ENCODE assay signal across 8 cellular contexts in genomic region chr2:189674374-189675112, GRCh38. TPM values are rescaled to one million over a fixed set of nuclear protein-coding genes. Genes with fewer than 3 reads are reported as not detected.
DNase-seq lines count a peak whose midpoint lies in the region; ATAC-seq, FAIRE-seq and TF ChIP-seq lines count a peak whose summit lies in the region.

TSS of gene ANKAR (plus strand) at chr2:189674670. CDS start at chr2:189676491, 1,821 bp downstream.

- H3K27me3 Mint-ChIP-seq in CD8-positive, alpha-beta memory T cell, result no peaks in the 10 kb centered on the region
- no peaks in the 10 kb centered on the region for H3K27me3 Mint-ChIP-seq in activated naive CD8-positive, alpha-beta T cell treated with anti-CD3 and anti-CD28 coated beads for 36 hours

- H3K4me1 Mint-ChIP-seq in CD8-positive, alpha-beta memory T cell, result peaks cover 42 to 51% (median 46%) of the 10 kb centered on the region in 3 donors
- peaks cover 27% of the 10 kb centered on the region for H3K4me1 Mint-ChIP-seq in activated naive CD8-positive, alpha-beta T cell treated with anti-CD3 and anti-CD28 coated beads for 36 hours

- intact Hi-C loops in Right ventricle myocardium inferior (cut with DNase I), result loop anchor here (2.0 kb wide), 1 partner anchor 88 kb away; the partner anchor contains the start of gene OSGEPL1
- intact Hi-C loops in pancreas (cut with DNase I), result no loop called here

- peaks cover 0 to 7% (median 3%) of the 10 kb centered on the region in 5 donors for H3K9me3 Mint-ChIP-seq in CD8-positive, alpha-beta memory T cell
- peaks cover 10% of the 10 kb centered on the region for H3K9me3 Mint-ChIP-seq in activated naive CD8-positive, alpha-beta T cell treated with anti-CD3 and anti-CD28 coated beads for 36 hours

- 0 to 1% methylated on average over 48 to 62 of the region's 62 CpGs for WGBS in pancreas, 2 donors
- WGBS in thymus, result 2% methylated on average over 62 of the region's 62 CpGs

- peaks cover 7% of the 10 kb centered on the region for H3K36me3 ChIP-seq in CD8-positive, alpha-beta memory T cell (ENCODE audit: insufficient read depth, low read length)
- peaks cover 0 to 7% (median 0%) of the 10 kb centered on the region in 3 donors for H3K36me3 ChIP-seq in pancreas
- peaks cover 5% of the 10 kb centered on the region for H3K36me3 ChIP-seq in thymus (ENCODE audit: control insufficient read depth, insufficient read depth)

- CTCF ChIA-PET in CD8-positive, alpha-beta memory T cell (lab: Charles Lee), result interaction anchor here (1.0 to 5.4 kb wide), 13 partner anchors 10 to 88 kb away, joined by 3 to 76 read pairs (median 4); partner anchors contain the start of genes ASNSD1 and OSGEPL1

- peak; percentile 81 to 87 (median 83) for TF ChIP-seq CTCF in pancreas (IDR thresholded peaks at IDR 0.05)

- peak within 1 kb of the TSS; percentile 92 to 99 (median 96) for H3K4me3 Mint-ChIP-seq in CD8-positive, alpha-beta memory T cell
- peak within 1 kb of the TSS; percentile 90 for H3K4me3 Mint-ChIP-seq in activated naive CD8-positive, alpha-beta T cell treated with anti-CD3 and anti-CD28 coated beads for 36 hours

- peaks cover 10 to 36% (median 19%) of the 10 kb centered on the region in 3 donors for H3K36me3 Mint-ChIP-seq in CD8-positive, alpha-beta memory T cell
- H3K36me3 Mint-ChIP-seq in activated naive CD8-positive, alpha-beta T cell treated with anti-CD3 and anti-CD28 coated beads for 36 hours, result peaks cover 42% of the 10 kb centered on the region

- peak within 1 kb of the TSS; percentile 69 for H3K4me3 ChIP-seq in CD8-positive, alpha-beta memory T cell (ENCODE audit: low read length)
- peak within 1 kb of the TSS; percentile 57 to 75 (median 62) for H3K4me3 ChIP-seq in pancreas
- H3K4me3 ChIP-seq in thymus (ENCODE audit: low read length), result peak within 1 kb of the TSS; percentile 67

- POLR2A ChIA-PET in CD8-positive, alpha-beta memory T cell (lab: Charles Lee), result interaction anchor here (0.6 to 4.5 kb wide), 3 partner anchors 13 to 398 kb away, joined by 3 to 22 read pairs (median 4); partner anchors contain the start of genes ASNSD1 and OSGEPL1

- peak within 1 kb of the TSS; percentile 77 for H3K27ac ChIP-seq in CD8-positive, alpha-beta memory T cell (ENCODE audit: low read depth, low read length)
- H3K27ac ChIP-seq in pancreas, result peak within 1 kb of the TSS; percentile 87 to 98 (median 92)
- H3K27ac ChIP-seq in thymus (ENCODE audit: low read depth), result peak within 1 kb of the TSS; percentile 87

- peak; percentile 74 to 87 (median 83) for DNase-seq in CD8-positive, alpha-beta memory T cell
- peak; percentile 69 for DNase-seq in HPDE6-E6E7 (ENCODE audit: extremely low spot score)
- peak; percentile 86 for DNase-seq in activated naive CD8-positive, alpha-beta T cell treated with anti-CD3 and anti-CD28 coated beads for 36 hours
- peak; percentile 96 for DNase-seq in Right ventricle myocardium inferior (ENCODE audit: missing footprints)
- DNase-seq in pancreas, result peak; percentile 90 to 96 (median 93)

- ATAC-seq in GM19463 (IDR thresholded peaks at IDR 0.05; ENCODE audit: unreplicated experiment) (peak; percentile 93), SK-N-SH treated with all-trans-retinoic acid at 6 μM for 48 hours (peak; percentile 99), Right ventricle myocardium inferior (peak; percentile 99), pancreas (peak; percentile 99)

- no peaks in the 10 kb centered on the region for H3K9me3 ChIP-seq in CD8-positive, alpha-beta memory T cell (ENCODE audit: low read length)
- H3K9me3 ChIP-seq in pancreas (no peaks in the 10 kb centered on the region), thymus (ENCODE audit: control insufficient read depth) (no peaks in the 10 kb centered on the region)

- peaks cover 18% of the 10 kb centered on the region for H3K4me1 ChIP-seq in CD8-positive, alpha-beta memory T cell (ENCODE audit: insufficient read depth, low read length)
- H3K4me1 ChIP-seq in pancreas, result peaks cover 0 to 4% (median 0%) of the 10 kb centered on the region in 3 donors
- H3K4me1 ChIP-seq in thymus (ENCODE audit: control insufficient read depth, insufficient read depth, low read length), result peaks cover 4% of the 10 kb centered on the region

- FAIRE-seq in pancreas (lab: Jason Lieb, UNC), result no peak

- peak within 1 kb of the TSS; percentile 96 to 100 (median 99) for H3K27ac Mint-ChIP-seq in CD8-positive, alpha-beta memory T cell
- H3K27ac Mint-ChIP-seq in activated naive CD8-positive, alpha-beta T cell treated with anti-CD3 and anti-CD28 coated beads for 36 hours, result peak within 1 kb of the TSS; percentile 95

- H3K27me3 ChIP-seq in CD8-positive, alpha-beta memory T cell (ENCODE audit: insufficient read depth, low read length, poor library complexity, severe bottlenecking), result no peaks in the 10 kb centered on the region
- no peaks in the 10 kb centered on the region for H3K27me3 ChIP-seq in pancreas
- no peaks in the 10 kb centered on the region for H3K27me3 ChIP-seq in thymus (ENCODE audit: control insufficient read depth, insufficient read depth)

TF ChIP-seq in SK-N-SH treated with all-trans-retinoic acid at 6 μM for 48 hours, 23 proteins besides CTCF, POLR2A, EP300 and RAD21:
- TF ChIP-seq ZC3H10 (CRISPR knock-in tag; IDR thresholded peaks at IDR 0.05) (no peak), RARB (CRISPR knock-in tag; IDR thresholded peaks at IDR 0.05) (no peak), TOX (CRISPR knock-in tag; IDR thresholded peaks at IDR 0.05; ENCODE audit: borderline replicate concordance) (no peak), CREB5 (CRISPR knock-in tag; IDR thresholded peaks at IDR 0.05; ENCODE audit: low read depth) (no peak), TCF4 (CRISPR knock-in tag; IDR thresholded peaks at IDR 0.05; ENCODE audit: borderline replicate concordance) (no peak), BACH2 (CRISPR knock-in tag; IDR thresholded peaks at IDR 0.05; ENCODE audit: borderline replicate concordance) (no peak), TSHZ2 (CRISPR knock-in tag; IDR thresholded peaks at IDR 0.05) (peak; percentile 21; the same call in 1 of the 2 replicates), ISL1 (CRISPR knock-in tag; IDR thresholded peaks at IDR 0.05) (no peak), ZFP3 (CRISPR knock-in tag; IDR thresholded peaks at IDR 0.05) (peak; percentile 63)

RNA-seq across cellular contexts. Expression of gene ANKAR, which starts in this region (rescaled TPM):
- 1 to 10 TPM; 3.2 to 3.3 TPM for total RNA-seq in CD8-positive, alpha-beta memory T cell
- 4.5 TPM for polyA plus RNA-seq in CD8-positive, alpha-beta memory T cell
- 1 to 10 TPM; 2.4 TPM for total RNA-seq in activated naive CD8-positive, alpha-beta T cell treated with anti-CD3 and anti-CD28 coated beads for 36 hours
- 6.0 TPM for total RNA-seq in Right ventricle myocardium inferior
- total RNA-seq in pancreas, result 1 to 10 TPM; 4.0 to 8.9 (median 6.3) TPM
- 1 to 10 TPM; 3.1 to 4.7 TPM for polyA plus RNA-seq in pancreas
- 4.0 TPM for polyA plus RNA-seq in thymus

Comparison
In these comparisons a context has a peak if more than half of its experiments do, and no peak if none do; other contexts are left out.
1. Peak in every context shown above with its lines: DNase-seq, ATAC-seq, H3K4me3 ChIP-seq and H3K27ac ChIP-seq.